In genomic region chr5:132777209-132778069, GRCh38 we compare ENCODE assay signal across 1 cellular context.
TF ChIP-seq lines count a peak whose summit lies in the region.

TSS of gene SEPTIN8 (minus strand) at chr5:132777239. CDS start at chr5:132777137, 102 bp downstream.

TF ChIP-seq in HepG2, 621 proteins besides CTCF, POLR2A, EP300 and RAD21 (continued from another document and continues in another):
- TF ChIP-seq HIC2 (CRISPR knock-in tag; IDR thresholded peaks at IDR 0.05; ENCODE audit: low read depth) (0 out of 2 replicates have a peak, but pooled peaks have one; percentile 42), POGZ (CRISPR knock-in tag; IDR thresholded peaks at IDR 0.05) (no peak), ZNF382 (CRISPR knock-in tag; IDR thresholded peaks at IDR 0.05; ENCODE audit: borderline replicate concordance) (no peak), MYC (CRISPR knock-in tag; IDR thresholded peaks at IDR 0.05; ENCODE audit: borderline replicate concordance) (peak; percentile 39; the same call in 1 of the 2 replicates), ZNF768 (CRISPR knock-in tag; IDR thresholded peaks at IDR 0.05) (peak; percentile 50; the same call in 1 of the 2 replicates), KMT2B (CRISPR knock-in tag; IDR thresholded peaks at IDR 0.05) (0 out of 2 replicates have a peak, but pooled peaks have one; percentile 45), GZF1 (CRISPR knock-in tag; IDR thresholded peaks at IDR 0.05) (0 out of 2 replicates have a peak, but pooled peaks have one; percentile 15), ZIK1 (CRISPR knock-in tag; IDR thresholded peaks at IDR 0.05; ENCODE audit: borderline replicate concordance, low read depth) (0 out of 2 replicates have a peak, but pooled peaks have one; percentile 54), RBFOX2 (IDR thresholded peaks at IDR 0.05; ENCODE audit: low read depth, low read length) (peak; percentile 66), ZNF143 (CRISPR knock-in tag; IDR thresholded peaks at IDR 0.05) (peak; percentile 86), ZBTB43 (CRISPR knock-in tag; conservative IDR thresholded peaks at IDR 0.05) (no peak), ZNF205 (CRISPR knock-in tag; IDR thresholded peaks at IDR 0.05) (peak; percentile 58; the same call in 1 of the 2 replicates), SRSF1 (optimal IDR thresholded peaks at IDR 0.05; ENCODE audit: low read depth, low read length) (peak; percentile 73), EED (CRISPR knock-in tag; IDR thresholded peaks at IDR 0.05) (0 out of 2 replicates have a peak, but pooled peaks have one; percentile 42), MAZ (IDR thresholded peaks at IDR 0.05; ENCODE audit: borderline replicate concordance, low read depth, low read length) (no peak), MAZ (CRISPR knock-in tag; IDR thresholded peaks at IDR 0.05; ENCODE audit: low read depth) (peak; percentile 63), ZNF3 (CRISPR knock-in tag; IDR thresholded peaks at IDR 0.05) (no peak), ZFY (CRISPR knock-in tag; IDR thresholded peaks at IDR 0.05) (peak; percentile 65), UBTF (CRISPR knock-in tag; IDR thresholded peaks at IDR 0.05) (peak; percentile 90), ZKSCAN8 (CRISPR knock-in tag; IDR thresholded peaks at IDR 0.05; ENCODE audit: borderline replicate concordance) (no peak), ZNF841 (CRISPR knock-in tag; IDR thresholded peaks at IDR 0.05; ENCODE audit: borderline replicate concordance) (0 out of 2 replicates have a peak, but pooled peaks have one; percentile 50), SALL1 (CRISPR knock-in tag; IDR thresholded peaks at IDR 0.05) (peak; percentile 29; the same call in 1 of the 2 replicates), ZMYM4 (CRISPR knock-in tag; IDR thresholded peaks at IDR 0.05) (0 out of 2 replicates have a peak, but pooled peaks have one; percentile 12), ZBTB7A (CRISPR knock-in tag; IDR thresholded peaks at IDR 0.05) (peak; percentile 67; the same call in 1 of the 2 replicates), ZBTB7B (CRISPR knock-in tag; IDR thresholded peaks at IDR 0.05) (peak; percentile 76), ETV6 (CRISPR knock-in tag; conservative IDR thresholded peaks at IDR 0.05) (peak; percentile 53; the same call in 1 of the 2 replicates), PATZ1 (CRISPR knock-in tag; IDR thresholded peaks at IDR 0.05) (peak; percentile 43; the same call in 1 of the 2 replicates), REL (CRISPR knock-in tag; conservative IDR thresholded peaks at IDR 0.05) (0 out of 2 replicates have a peak, but pooled peaks have one; percentile 42), TAF1 (CRISPR knock-in tag; IDR thresholded peaks at IDR 0.05) (peak; percentile 2; the same call in 1 of the 2 replicates), ZFP91 (CRISPR knock-in tag; IDR thresholded peaks at IDR 0.05; ENCODE audit: borderline replicate concordance) (peak; percentile 80; the same call in 1 of the 2 replicates), REPIN1 (CRISPR knock-in tag; IDR thresholded peaks at IDR 0.05; ENCODE audit: borderline replicate concordance, low read depth) (peak; percentile 17; the same call in 1 of the 2 replicates), NCOA1 (CRISPR knock-in tag; IDR thresholded peaks at IDR 0.05) (no peak), ZBTB14 (CRISPR knock-in tag; IDR thresholded peaks at IDR 0.05) (0 out of 2 replicates have a peak, but pooled peaks have one; percentile 14), NFKBIZ (CRISPR knock-in tag; IDR thresholded peaks at IDR 0.05) (no peak), ZC3H13 (CRISPR knock-in tag; IDR thresholded peaks at IDR 0.05) (peak; percentile 53; the same call in 1 of the 2 replicates), ZNF83 (CRISPR knock-in tag; IDR thresholded peaks at IDR 0.05; ENCODE audit: borderline replicate concordance) (no peak), DRAP1 (CRISPR knock-in tag; IDR thresholded peaks at IDR 0.05) (no peak), TEF (CRISPR knock-in tag; IDR thresholded peaks at IDR 0.05) (peak; percentile 43; the same call in 1 of the 2 replicates), SPEN (CRISPR knock-in tag; IDR thresholded peaks at IDR 0.05; ENCODE audit: low read depth) (peak; percentile 12; the same call in 1 of the 2 replicates), ZNF501 (CRISPR knock-in tag; IDR thresholded peaks at IDR 0.05) (peak; percentile 26; the same call in 1 of the 2 replicates), NONO (IDR thresholded peaks at IDR 0.05) (no peak), NONO (CRISPR knock-in tag; conservative IDR thresholded peaks at IDR 0.05) (peak; percentile 69; the same call in 1 of the 2 replicates), ZNF430 (CRISPR knock-in tag; IDR thresholded peaks at IDR 0.05) (no peak), ZNF800 (CRISPR knock-in tag; IDR thresholded peaks at IDR 0.05) (peak; percentile 81; the same call in 1 of the 2 replicates), MEF2D (CRISPR knock-in tag; IDR thresholded peaks at IDR 0.05) (0 out of 2 replicates have a peak, but pooled peaks have one; percentile 20), ZNF607 (CRISPR knock-in tag; IDR thresholded peaks at IDR 0.05; ENCODE audit: borderline replicate concordance) (peak; percentile 13; the same call in 1 of the 2 replicates), RBAK (CRISPR knock-in tag; IDR thresholded peaks at IDR 0.05) (0 out of 2 replicates have a peak, but pooled peaks have one; percentile 38), ZNF747 (CRISPR knock-in tag; IDR thresholded peaks at IDR 0.05; ENCODE audit: borderline replicate concordance) (no peak), ZNF605 (CRISPR knock-in tag; IDR thresholded peaks at IDR 0.05) (peak; percentile 44; the same call in 1 of the 2 replicates), HMG20B (CRISPR knock-in tag; conservative IDR thresholded peaks at IDR 0.05) (0 out of 2 replicates have a peak, but pooled peaks have one; percentile 22), HNRNPLL (IDR thresholded peaks at IDR 0.05; ENCODE audit: low read depth, low read length, poor library complexity, severe bottlenecking) (peak; percentile 67), NFE2L1 (CRISPR knock-in tag; IDR thresholded peaks at IDR 0.05; ENCODE audit: borderline replicate concordance) (peak; percentile 55; the same call in 1 of the 2 replicates)
